ENCODE assay signal across 9 cellular contexts in genomic region chr2:105235388-105236059, GRCh38. TPM values are rescaled to one million over a fixed set of nuclear protein-coding genes. Genes with fewer than 3 reads are reported as not detected.
DNase-seq lines count a peak whose midpoint lies in the region; ATAC-seq and TF ChIP-seq lines count a peak whose summit lies in the region.
"Had no signal": no experiment of that assay in that cellular context is flagged by ENCODE, and none has a peak within 500 bp of the region (broad histone marks: within the 10 kb centered on the region; RNA-seq: fewer than 3 reads in every experiment).

No MANE protein-coding gene starts in this region.

- peak; percentile 87 for DNase-seq in Right ventricle myocardium inferior (ENCODE audit: missing footprints)
- DNase-seq in cardiac septum (ENCODE audit: low spot score), result no peak
- DNase-seq in NCI-H446 treated with DMSO at 0.1 percent for 48 hours (lab: John Stamatoyannopoulos, UW), result peak; percentile 25
- peak; percentile 36 to 69 for DNase-seq in activated CD4-positive, alpha-beta T cell treated with anti-CD3 and anti-CD28 coated beads for 24 hours (ENCODE audit: low read depth in 2 of 2)
- DNase-seq in chondrocyte (ENCODE audit: low spot score), result no peak
- peak; percentile 67 to 73 (median 70) for DNase-seq in right lobe of liver
- DNase-seq in stimulated activated CD4-positive, alpha-beta T cell treated with anti-CD3 and anti-CD28 coated beads, Interleukin-4, amount 100 ng/mL, for 48 hours (ENCODE audit: low read depth in 2 of 2), result peak; percentile 51 to 65

- ATAC-seq in Right ventricle myocardium inferior, result peak; percentile 63
- peak; percentile 75 for ATAC-seq in HG03135 (IDR thresholded peaks at IDR 0.05; ENCODE audit: unreplicated experiment)
- ATAC-seq in right lobe of liver, result peak; percentile 74 to 81 (median 76)

- no peaks in the 10 kb centered on the region for H3K9me3 ChIP-seq in right lobe of liver

- 10% methylated on average over 9 of the region's 12 CpGs for WGBS in right lobe of liver (ENCODE audit: insufficient coverage, low coverage, low lambda C conversion rate, missing lambda C conversion rate)

- H3K4me1 Mint-ChIP-seq in chondrocyte (ENCODE audit: low read depth), result peaks cover 9% of the 10 kb centered on the region

- no peak overlapping the region for H3K27ac Mint-ChIP-seq in chondrocyte (ENCODE audit: unreplicated experiment)

- H3K27ac ChIP-seq in right lobe of liver, result no peak overlapping the region

- H3K4me3 Mint-ChIP-seq in chondrocyte (ENCODE audit: unreplicated experiment), result no peak overlapping the region

- H3K36me3 Mint-ChIP-seq in chondrocyte (ENCODE audit: low read depth), result no peaks in the 10 kb centered on the region

- no peak for TF ChIP-seq POLR2A in right lobe of liver (IDR thresholded peaks at IDR 0.05)

- no peaks in the 10 kb centered on the region for H3K4me1 ChIP-seq in right lobe of liver

- no peaks in the 10 kb centered on the region for H3K36me3 ChIP-seq in right lobe of liver

- intact Hi-C loops in Right ventricle myocardium inferior (cut with DNase I) (no loop called here), cardiac septum (cut with DNase I) (loop anchor here (1.0 kb wide), 1 partner anchor 121 kb away; no protein-coding TSS in a partner anchor), right lobe of liver (cut with DNase I) (loop anchor here in 1 of 2 donors (5.0 kb wide), 1 partner anchor 118 kb away; no protein-coding TSS in a partner anchor)

- no peaks in the 10 kb centered on the region for H3K9me3 Mint-ChIP-seq in chondrocyte (ENCODE audit: low read depth)

- H3K4me3 ChIP-seq in right lobe of liver, result no peak overlapping the region

- TF ChIP-seq CTCF in chondrocyte (IDR thresholded peaks at IDR 0.05), result peak; percentile 93
- TF ChIP-seq CTCF in right lobe of liver (IDR thresholded peaks at IDR 0.05), result peak; percentile 46 to 76 (median 71)

- H3K27me3 Mint-ChIP-seq in chondrocyte (ENCODE audit: low read depth), result no peaks in the 10 kb centered on the region

- H3K27me3 ChIP-seq in right lobe of liver, result no peaks in the 10 kb centered on the region

RNA-seq across cellular contexts. Expression of gene GPR45, which starts 6.0 kb away (rescaled TPM):
- total RNA-seq in Right ventricle myocardium inferior (not detected), cardiac septum (not detected), chondrocyte (not detected in 3 replicates), right lobe of liver (not detected)
- total RNA-seq: urinary bladder had no signal

Comparison
In these comparisons a context has a peak if more than half of its experiments do, and no peak if none do; other contexts are left out.
1. DNase-seq: peak in Right ventricle myocardium inferior (single experiment), NCI-H446 treated with DMSO at 0.1 percent for 48 hours (single experiment), activated CD4-positive, alpha-beta T cell treated with anti-CD3 and anti-CD28 coated beads for 24 hours (2 of 2), right lobe of liver (3 of 3) and stimulated activated CD4-positive, alpha-beta T cell treated with anti-CD3 and anti-CD28 coated beads, Interleukin-4, amount 100 ng/mL, for 48 hours (2 of 2); none in cardiac septum (single experiment) and chondrocyte (single experiment).
2. Peak in every context shown above with its lines, with median percentiles within 50 percentile points of each other: ATAC-seq.